ENCODE assay signal across 28 cellular contexts in genomic region chr20:779771-780170, GRCh38.
"Had no signal": no experiment of that assay in that cellular context is flagged by ENCODE, and none has a peak within 500 bp of the region (broad histone marks: within the 10 kb centered on the region; RNA-seq: fewer than 3 reads in every experiment).

No MANE protein-coding gene starts in this region.

- ATAC-seq: stimulated activated effector memory CD8-positive, alpha-beta T cell treated with anti-CD3 and anti-CD28 coated beads, Interleukin-12 subunit alpha, Interleukin-12 subunit beta, amount 100 ng/mL, for 72 hours; stimulated activated memory B cell treated with anti-CD40 and anti-IgM and Interleukin-4, amounts not matched to agents 10 μg/mL and 1 μg/mL and 100 μg/mL, for 72 hours; stimulated activated naive B cell treated with anti-CD40 and anti-IgM and Interleukin-4, amounts not matched to agents 10 μg/mL and 1 μg/mL and 100 μg/mL, for 72 hours; stimulated activated naive CD8-positive, alpha-beta T cell treated with anti-CD3 and anti-CD28 coated beads, Interleukin-15, amount 100 ng/mL, for 72 hours; stimulated activated naive CD8-positive, alpha-beta T cell treated with anti-CD3 and anti-CD28 coated beads, Interleukin-15, Interleukin-2, amounts not matched to agents 100 U/mL and 50 U/mL, for 24 hours; upper lobe of right lung had no signal

- DNase-seq: stimulated activated CD4-positive, alpha-beta T cell treated with anti-CD3 and anti-CD28 coated beads, Interleukin-2, amount 100 ng/mL, for 48 hours; stimulated activated CD4-positive, alpha-beta T cell treated with anti-CD3 and anti-CD28 coated beads, Interleukin-4, amount 100 ng/mL, for 1 hour; stimulated activated CD4-positive, alpha-beta T cell treated with anti-CD3 and anti-CD28 coated beads, Interleukin-4, amount 100 ng/mL, for 24 hours; stimulated activated CD4-positive, alpha-beta T cell treated with anti-CD3 and anti-CD28 coated beads, Interleukin-4, amount 100 ng/mL, for 4 hours; stimulated activated CD8-positive, alpha-beta memory T cell treated with anti-CD3 and anti-CD28 coated beads, Interleukin-4, amount 100 ng/mL, for 48 hours; stimulated activated naive B cell treated with anti-CD40 and anti-IgM and Interleukin-4, amounts not matched to agents 10 μg/mL and 1 μg/mL and 100 μg/mL, for 72 hours; stimulated activated naive CD4-positive, alpha-beta T cell; stimulated activated naive CD4-positive, alpha-beta T cell treated with Interleukin-2 at 50 U/mL for 16 hours; stimulated activated naive CD8-positive, alpha-beta T cell treated with anti-CD3 and anti-CD28 coated beads, Interleukin-15, amount 100 ng/mL, for 72 hours; stimulated activated naive CD8-positive, alpha-beta T cell treated with anti-CD3 and anti-CD28 coated beads, Interleukin-15, Interleukin-2, amounts not matched to agents 100 U/mL and 50 U/mL, for 24 hours; substantia nigra; testis; thyroid gland; tibial artery; transverse colon; trophoblast cell; upper lobe of left lung; upper lobe of right lung; uterus had no signal

- H3K27ac Mint-ChIP-seq: stimulated activated effector memory CD8-positive, alpha-beta T cell treated with anti-CD3 and anti-CD28 coated beads, Interleukin-12 subunit alpha, Interleukin-12 subunit beta, amount 100 ng/mL, for 72 hours; stimulated activated memory B cell treated with anti-CD40 and anti-IgM and Interleukin-4, amounts not matched to agents 10 μg/mL and 1 μg/mL and 100 μg/mL, for 72 hours; stimulated activated naive B cell treated with anti-CD40 and anti-IgM and Interleukin-4, amounts not matched to agents 10 μg/mL and 1 μg/mL and 100 μg/mL, for 72 hours; stimulated activated naive CD8-positive, alpha-beta T cell treated with anti-CD3 and anti-CD28 coated beads, Interleukin-15, Interleukin-2, amounts not matched to agents 100 ng/mL and 50 ng/mL, for 24 hours; type B pancreatic cell had no signal

- H3K27ac ChIP-seq: suprapubic skin, thoracic aorta, thyroid gland, tibial artery, tibial nerve, transverse colon, upper lobe of left lung, upper lobe of right lung, uterus, vagina had no signal

- H3K9me3 ChIP-seq: suprapubic skin, testis, thoracic aorta, thyroid gland, tibial nerve, transverse colon, upper lobe of right lung, uterus, vagina had no signal

- H3K4me1 ChIP-seq: suprapubic skin, thyroid gland, tibial artery, tibial nerve, upper lobe of left lung, upper lobe of right lung, uterus, vagina had no signal

- H3K27me3 Mint-ChIP-seq: stimulated activated naive CD8-positive, alpha-beta T cell treated with anti-CD3 and anti-CD28 coated beads, Interleukin-15, amount 100 ng/mL, for 72 hours had no signal

- H3K4me3 Mint-ChIP-seq: stimulated activated effector memory CD8-positive, alpha-beta T cell treated with anti-CD3 and anti-CD28 coated beads, Interleukin-12 subunit alpha, Interleukin-12 subunit beta, amount 100 ng/mL, for 72 hours; stimulated activated memory B cell treated with anti-CD40 and anti-IgM and Interleukin-4, amounts not matched to agents 10 μg/mL and 1 μg/mL and 100 μg/mL, for 72 hours; stimulated activated naive B cell treated with anti-CD40 and anti-IgM and Interleukin-4, amounts not matched to agents 10 μg/mL and 1 μg/mL and 100 μg/mL, for 72 hours; stimulated activated naive CD8-positive, alpha-beta T cell treated with anti-CD3 and anti-CD28 coated beads, Interleukin-15, amount 100 ng/mL, for 72 hours; stimulated activated naive CD8-positive, alpha-beta T cell treated with anti-CD3 and anti-CD28 coated beads, Interleukin-15, Interleukin-2, amounts not matched to agents 100 ng/mL and 50 ng/mL, for 24 hours; type B pancreatic cell had no signal

- H3K36me3 Mint-ChIP-seq: stimulated activated effector memory CD8-positive, alpha-beta T cell treated with anti-CD3 and anti-CD28 coated beads, Interleukin-12 subunit alpha, Interleukin-12 subunit beta, amount 100 ng/mL, for 72 hours; type B pancreatic cell had no signal

- H3K4me3 ChIP-seq: suprapubic skin, testis, thoracic aorta, thyroid gland, tibial artery, tibial nerve, transverse colon, upper lobe of left lung, upper lobe of right lung, uterus, vagina had no signal

- H3K36me3 ChIP-seq: suprapubic skin, thoracic aorta, thyroid gland, tibial artery, tibial nerve, transverse colon, upper lobe of left lung, upper lobe of right lung, uterus, vagina had no signal

- H3K4me1 Mint-ChIP-seq: stimulated activated effector memory CD8-positive, alpha-beta T cell treated with anti-CD3 and anti-CD28 coated beads, Interleukin-12 subunit alpha, Interleukin-12 subunit beta, amount 100 ng/mL, for 72 hours; stimulated activated memory B cell treated with anti-CD40 and anti-IgM and Interleukin-4, amounts not matched to agents 10 μg/mL and 1 μg/mL and 100 μg/mL, for 72 hours; stimulated activated naive B cell treated with anti-CD40 and anti-IgM and Interleukin-4, amounts not matched to agents 10 μg/mL and 1 μg/mL and 100 μg/mL, for 72 hours; stimulated activated naive CD8-positive, alpha-beta T cell treated with anti-CD3 and anti-CD28 coated beads, Interleukin-15, amount 100 ng/mL, for 72 hours had no signal

- FAIRE-seq: urothelium cell line had no signal

- H3K27me3 ChIP-seq: testis, thyroid gland, tibial nerve, transverse colon, upper lobe of left lung, upper lobe of right lung, uterus, vagina had no signal
